ENCODE assay signal across 11 cellular contexts in the genomic region with DNA sequence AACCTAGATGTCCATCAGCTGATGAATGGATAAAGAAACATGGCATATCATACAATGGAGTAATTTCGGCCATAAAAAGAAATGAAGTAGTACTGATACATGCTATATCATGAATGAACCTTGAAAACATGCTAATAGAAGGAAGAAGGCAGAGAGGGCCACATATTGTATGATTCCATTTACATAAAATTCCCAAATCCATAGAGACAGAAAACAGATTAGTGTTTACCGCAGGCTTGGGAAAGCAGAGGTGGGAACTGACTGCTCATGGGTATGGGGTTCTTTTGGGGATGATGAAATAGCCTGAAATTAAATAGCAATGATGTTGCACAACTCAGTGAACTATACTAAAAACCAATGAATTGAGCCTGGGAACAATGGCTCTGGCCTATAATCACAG.
"Had no signal": no experiment of that assay in that cellular context is flagged by ENCODE, and none has a peak within 500 bp of the region (broad histone marks: within the 10 kb centered on the region; RNA-seq: fewer than 3 reads in every experiment).

No MANE protein-coding gene starts in this region.

- H3K4me3 ChIP-seq: esophagus squamous epithelium, hepatocyte, left ventricle myocardium inferior had no signal

- H3K9me3 ChIP-seq: esophagus squamous epithelium, left ventricle myocardium inferior had no signal

- ATAC-seq: activated T-cell treated with anti-CD3 and anti-CD28 coated beads, Interleukin-2, amount 50 U/mL, for 4 hours; natural killer cell treated with Interleukin-12 subunit alpha and Interleukin-12 subunit beta and Interleukin-15 and Interleukin-18, amount 100 ng/mL, for 72 hours had no signal

- H3K79me2 ChIP-seq: hepatocyte had no signal

- H3K27me3 ChIP-seq: esophagus squamous epithelium, hepatocyte had no signal

- H3K27ac ChIP-seq: esophagus squamous epithelium, hepatocyte, left ventricle myocardium inferior had no signal

- DNase-seq: activated CD4-positive, alpha-beta T cell treated with anti-CD3 and anti-CD28 coated beads, Interleukin-2, amount 10 ng/mL, durations not matched to agents 7 days and 5 days; activated CD4-positive, CD25-positive, alpha-beta regulatory T cell; activated T-cell treated with anti-CD3 and anti-CD28 coated beads, Interleukin-2, amount 50 U/mL, for 4 hours; esophagus squamous epithelium; kidney; left ventricle myocardium inferior; mesenchymal stem cell; stimulated activated CD4-positive, alpha-beta T cell treated with anti-CD3 and anti-CD28 coated beads, Interleukin-15, amount 100 ng/mL, for 24 hours; stimulated activated CD4-positive, alpha-beta T cell treated with anti-CD3 and anti-CD28 coated beads, Interleukin-4, amount 100 ng/mL, for 24 hours had no signal

- H3K4me2 ChIP-seq: hepatocyte had no signal

- H2AFZ ChIP-seq: hepatocyte had no signal

- H3K4me1 ChIP-seq: esophagus squamous epithelium, left ventricle myocardium inferior had no signal
